Comparison of ENCODE assay signal across 1 cellular context in the genomic region with DNA sequence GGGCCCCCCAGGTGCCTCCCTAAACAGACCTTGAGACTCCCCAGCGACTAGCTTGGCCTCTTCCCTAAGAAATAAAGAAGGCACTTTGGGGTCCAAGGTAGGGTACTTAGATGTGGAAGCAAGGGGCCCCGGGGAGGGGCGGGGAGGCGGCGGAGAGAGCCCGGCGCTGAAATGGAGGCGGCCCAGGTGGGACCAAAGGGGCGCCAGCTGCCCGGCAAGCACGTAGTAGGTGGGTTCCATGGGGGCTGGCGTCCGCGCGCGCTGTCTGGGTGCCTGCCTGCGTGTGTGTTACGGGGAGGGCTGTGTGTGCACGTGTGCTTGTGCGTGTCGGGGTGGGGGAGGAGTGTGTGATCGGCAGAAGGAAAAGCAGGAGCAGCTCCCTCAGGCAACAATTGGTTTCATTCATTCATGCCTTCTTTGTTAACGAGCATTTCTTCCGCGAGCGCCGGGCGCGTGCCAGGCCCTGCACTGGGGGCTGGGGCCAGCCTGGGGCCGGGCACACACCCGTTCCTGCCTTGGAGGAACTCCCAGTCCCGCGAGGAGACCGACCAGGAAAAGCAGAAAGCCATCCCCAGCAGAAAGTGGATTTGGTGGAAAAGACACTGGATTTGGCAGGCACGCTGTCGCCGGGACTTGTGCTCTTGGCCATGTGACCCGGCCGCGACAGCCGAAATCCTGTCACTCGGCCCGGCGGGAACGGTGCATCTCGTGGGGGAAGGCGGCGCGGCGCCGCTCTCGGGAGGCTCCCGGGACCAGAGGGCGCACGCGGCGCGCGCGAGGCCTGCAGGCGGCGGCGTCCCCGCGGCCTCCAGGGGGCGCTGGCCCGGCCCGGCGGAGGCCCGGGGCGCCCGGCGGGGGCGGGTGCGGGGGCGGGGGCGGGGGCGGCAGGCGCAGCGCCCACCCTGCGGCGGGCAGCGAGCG.
TF ChIP-seq lines count a peak whose summit lies in the region.

No MANE protein-coding gene starts in this region.

TF ChIP-seq in HepG2, 621 proteins besides CTCF, POLR2A, EP300 and RAD21 (continues in another document):
- TF ChIP-seq, protein P1, sequence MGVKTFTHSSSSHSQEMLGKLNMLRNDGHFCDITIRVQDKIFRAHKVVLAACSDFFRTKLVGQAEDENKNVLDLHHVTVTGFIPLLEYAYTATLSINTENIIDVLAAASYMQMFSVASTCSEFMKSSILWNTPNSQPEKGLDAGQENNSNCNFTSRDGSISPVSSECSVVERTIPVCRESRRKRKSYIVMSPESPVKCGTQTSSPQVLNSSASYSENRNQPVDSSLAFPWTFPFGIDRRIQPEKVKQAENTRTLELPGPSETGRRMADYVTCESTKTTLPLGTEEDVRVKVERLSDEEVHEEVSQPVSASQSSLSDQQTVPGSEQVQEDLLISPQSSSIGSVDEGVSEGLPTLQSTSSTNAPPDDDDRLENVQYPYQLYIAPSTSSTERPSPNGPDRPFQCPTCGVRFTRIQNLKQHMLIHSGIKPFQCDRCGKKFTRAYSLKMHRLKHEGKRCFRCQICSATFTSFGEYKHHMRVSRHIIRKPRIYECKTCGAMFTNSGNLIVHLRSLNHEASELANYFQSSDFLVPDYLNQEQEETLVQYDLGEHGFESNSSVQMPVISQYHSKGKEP (CRISPR knock-in tag; IDR thresholded peaks at IDR 0.05), result no peak
- TF ChIP-seq SP5 (CRISPR knock-in tag; IDR thresholded peaks at IDR 0.05; ENCODE audit: borderline replicate concordance, low read depth) (no peak), ZNF33A (CRISPR knock-in tag; IDR thresholded peaks at IDR 0.05; ENCODE audit: borderline replicate concordance) (no peak), ZNF441 (CRISPR knock-in tag; IDR thresholded peaks at IDR 0.05; ENCODE audit: borderline replicate concordance) (no peak), DMAP1 (CRISPR knock-in tag; IDR thresholded peaks at IDR 0.05) (0 out of 2 replicates have a peak, but pooled peaks have one; percentile 23), ZFP90 (CRISPR knock-in tag; IDR thresholded peaks at IDR 0.05; ENCODE audit: borderline replicate concordance) (no peak), CHD2 (IDR thresholded peaks at IDR 0.05; ENCODE audit: low read depth, low read length) (no peak), CEBPB (IDR thresholded peaks at IDR 0.05; ENCODE audit: borderline replicate concordance, low read depth, low read length) (no peak), HDAC1 (CRISPR knock-in tag; IDR thresholded peaks at IDR 0.05) (0 out of 2 replicates have a peak, but pooled peaks have one; percentile 27), SOX6 (IDR thresholded peaks at IDR 0.05) (no peak), SOX6 (CRISPR knock-in tag; IDR thresholded peaks at IDR 0.05) (no peak), AGO2 (optimal IDR thresholded peaks at IDR 0.05; ENCODE audit: low read depth, low read length) (peak; percentile 57), ARNTL (CRISPR knock-in tag; IDR thresholded peaks at IDR 0.05) (0 out of 2 replicates have a peak, but pooled peaks have one; percentile 30), MYC (CRISPR knock-in tag; IDR thresholded peaks at IDR 0.05; ENCODE audit: borderline replicate concordance) (peak; percentile 27; the same call in 1 of the 2 replicates), ZNF670 (CRISPR knock-in tag; IDR thresholded peaks at IDR 0.05; ENCODE audit: borderline replicate concordance) (no peak), ZNF446 (CRISPR knock-in tag; IDR thresholded peaks at IDR 0.05) (0 out of 2 replicates have a peak, but pooled peaks have one; percentile 42), HNRNPL (IDR thresholded peaks at IDR 0.05; ENCODE audit: low read depth, low read length) (0 out of 2 replicates have a peak, but pooled peaks have one; percentile 3), THYN1 (CRISPR knock-in tag; IDR thresholded peaks at IDR 0.05; ENCODE audit: borderline replicate concordance, low read depth) (no peak), MEIS2 (CRISPR knock-in tag; IDR thresholded peaks at IDR 0.05) (no peak), TCF7 (IDR thresholded peaks at IDR 0.05; ENCODE audit: low read depth) (no peak), ZNF501 (CRISPR knock-in tag; IDR thresholded peaks at IDR 0.05) (0 out of 2 replicates have a peak, but pooled peaks have one; percentile 16), ZNF615 (CRISPR knock-in tag; IDR thresholded peaks at IDR 0.05; ENCODE audit: borderline replicate concordance) (no peak), ZNF30 (CRISPR knock-in tag; IDR thresholded peaks at IDR 0.05) (no peak), PTBP1 (IDR thresholded peaks at IDR 0.05; ENCODE audit: low read depth, low read length, poor library complexity, severe bottlenecking) (no peak), ZKSCAN1 (IDR thresholded peaks at IDR 0.05; ENCODE audit: low read length) (peak; percentile 75; the same call in 1 of the 2 replicates), ESRRA (CRISPR knock-in tag; IDR thresholded peaks at IDR 0.05; ENCODE audit: low read depth) (no peak), ZNF878 (CRISPR knock-in tag; IDR thresholded peaks at IDR 0.05) (no peak), HNRNPLL (IDR thresholded peaks at IDR 0.05; ENCODE audit: low read depth, low read length, poor library complexity, severe bottlenecking) (peak; percentile 18), CC2D1A (CRISPR knock-in tag; IDR thresholded peaks at IDR 0.05) (no peak), BRD4 (CRISPR knock-in tag; IDR thresholded peaks at IDR 0.05) (0 out of 2 replicates have a peak, but pooled peaks have one; percentile 17), FOSL2 (CRISPR knock-in tag; IDR thresholded peaks at IDR 0.05) (no peak), ZNF460 (CRISPR knock-in tag; IDR thresholded peaks at IDR 0.05; ENCODE audit: borderline replicate concordance) (no peak), RBFOX2 (IDR thresholded peaks at IDR 0.05; ENCODE audit: low read depth, low read length) (peak; percentile 66), MEF2D (CRISPR knock-in tag; IDR thresholded peaks at IDR 0.05) (no peak), HOXA9 (CRISPR knock-in tag; IDR thresholded peaks at IDR 0.05; ENCODE audit: borderline replicate concordance) (no peak), FOXC1 (CRISPR knock-in tag; IDR thresholded peaks at IDR 0.05; ENCODE audit: borderline replicate concordance) (no peak), PHF20 (CRISPR knock-in tag; IDR thresholded peaks at IDR 0.05) (no peak), MTA1 (CRISPR knock-in tag; IDR thresholded peaks at IDR 0.05; ENCODE audit: borderline replicate concordance) (no peak)
- TF ChIP-seq, protein P2, sequence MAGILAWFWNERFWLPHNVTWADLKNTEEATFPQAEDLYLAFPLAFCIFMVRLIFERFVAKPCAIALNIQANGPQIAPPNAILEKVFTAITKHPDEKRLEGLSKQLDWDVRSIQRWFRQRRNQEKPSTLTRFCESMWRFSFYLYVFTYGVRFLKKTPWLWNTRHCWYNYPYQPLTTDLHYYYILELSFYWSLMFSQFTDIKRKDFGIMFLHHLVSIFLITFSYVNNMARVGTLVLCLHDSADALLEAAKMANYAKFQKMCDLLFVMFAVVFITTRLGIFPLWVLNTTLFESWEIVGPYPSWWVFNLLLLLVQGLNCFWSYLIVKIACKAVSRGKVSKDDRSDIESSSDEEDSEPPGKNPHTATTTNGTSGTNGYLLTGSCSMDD (CRISPR knock-in tag; IDR thresholded peaks at IDR 0.05), result no peak
- TF ChIP-seq, protein P3, sequence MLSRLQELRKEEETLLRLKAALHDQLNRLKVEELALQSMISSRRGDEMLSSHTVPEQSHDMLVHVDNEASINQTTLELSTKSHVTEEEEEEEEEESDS (CRISPR knock-in tag; IDR thresholded peaks at IDR 0.05; ENCODE audit: borderline replicate concordance), result no peak
- TF ChIP-seq, protein P4, sequence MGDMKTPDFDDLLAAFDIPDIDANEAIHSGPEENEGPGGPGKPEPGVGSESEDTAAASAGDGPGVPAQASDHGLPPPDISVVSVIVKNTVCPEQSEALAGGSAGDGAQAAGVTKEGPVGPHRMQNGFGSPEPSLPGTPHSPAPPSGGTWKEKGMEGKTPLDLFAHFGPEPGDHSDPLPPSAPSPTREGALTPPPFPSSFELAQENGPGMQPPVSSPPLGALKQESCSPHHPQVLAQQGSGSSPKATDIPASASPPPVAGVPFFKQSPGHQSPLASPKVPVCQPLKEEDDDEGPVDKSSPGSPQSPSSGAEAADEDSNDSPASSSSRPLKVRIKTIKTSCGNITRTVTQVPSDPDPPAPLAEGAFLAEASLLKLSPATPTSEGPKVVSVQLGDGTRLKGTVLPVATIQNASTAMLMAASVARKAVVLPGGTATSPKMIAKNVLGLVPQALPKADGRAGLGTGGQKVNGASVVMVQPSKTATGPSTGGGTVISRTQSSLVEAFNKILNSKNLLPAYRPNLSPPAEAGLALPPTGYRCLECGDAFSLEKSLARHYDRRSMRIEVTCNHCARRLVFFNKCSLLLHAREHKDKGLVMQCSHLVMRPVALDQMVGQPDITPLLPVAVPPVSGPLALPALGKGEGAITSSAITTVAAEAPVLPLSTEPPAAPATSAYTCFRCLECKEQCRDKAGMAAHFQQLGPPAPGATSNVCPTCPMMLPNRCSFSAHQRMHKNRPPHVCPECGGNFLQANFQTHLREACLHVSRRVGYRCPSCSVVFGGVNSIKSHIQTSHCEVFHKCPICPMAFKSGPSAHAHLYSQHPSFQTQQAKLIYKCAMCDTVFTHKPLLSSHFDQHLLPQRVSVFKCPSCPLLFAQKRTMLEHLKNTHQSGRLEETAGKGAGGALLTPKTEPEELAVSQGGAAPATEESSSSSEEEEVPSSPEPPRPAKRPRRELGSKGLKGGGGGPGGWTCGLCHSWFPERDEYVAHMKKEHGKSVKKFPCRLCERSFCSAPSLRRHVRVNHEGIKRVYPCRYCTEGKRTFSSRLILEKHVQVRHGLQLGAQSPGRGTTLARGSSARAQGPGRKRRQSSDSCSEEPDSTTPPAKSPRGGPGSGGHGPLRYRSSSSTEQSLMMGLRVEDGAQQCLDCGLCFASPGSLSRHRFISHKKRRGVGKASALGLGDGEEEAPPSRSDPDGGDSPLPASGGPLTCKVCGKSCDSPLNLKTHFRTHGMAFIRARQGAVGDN (CRISPR knock-in tag; IDR thresholded peaks at IDR 0.05), result peak; percentile 14; the same call in 1 of the 2 replicates
- TF ChIP-seq, protein P5, sequence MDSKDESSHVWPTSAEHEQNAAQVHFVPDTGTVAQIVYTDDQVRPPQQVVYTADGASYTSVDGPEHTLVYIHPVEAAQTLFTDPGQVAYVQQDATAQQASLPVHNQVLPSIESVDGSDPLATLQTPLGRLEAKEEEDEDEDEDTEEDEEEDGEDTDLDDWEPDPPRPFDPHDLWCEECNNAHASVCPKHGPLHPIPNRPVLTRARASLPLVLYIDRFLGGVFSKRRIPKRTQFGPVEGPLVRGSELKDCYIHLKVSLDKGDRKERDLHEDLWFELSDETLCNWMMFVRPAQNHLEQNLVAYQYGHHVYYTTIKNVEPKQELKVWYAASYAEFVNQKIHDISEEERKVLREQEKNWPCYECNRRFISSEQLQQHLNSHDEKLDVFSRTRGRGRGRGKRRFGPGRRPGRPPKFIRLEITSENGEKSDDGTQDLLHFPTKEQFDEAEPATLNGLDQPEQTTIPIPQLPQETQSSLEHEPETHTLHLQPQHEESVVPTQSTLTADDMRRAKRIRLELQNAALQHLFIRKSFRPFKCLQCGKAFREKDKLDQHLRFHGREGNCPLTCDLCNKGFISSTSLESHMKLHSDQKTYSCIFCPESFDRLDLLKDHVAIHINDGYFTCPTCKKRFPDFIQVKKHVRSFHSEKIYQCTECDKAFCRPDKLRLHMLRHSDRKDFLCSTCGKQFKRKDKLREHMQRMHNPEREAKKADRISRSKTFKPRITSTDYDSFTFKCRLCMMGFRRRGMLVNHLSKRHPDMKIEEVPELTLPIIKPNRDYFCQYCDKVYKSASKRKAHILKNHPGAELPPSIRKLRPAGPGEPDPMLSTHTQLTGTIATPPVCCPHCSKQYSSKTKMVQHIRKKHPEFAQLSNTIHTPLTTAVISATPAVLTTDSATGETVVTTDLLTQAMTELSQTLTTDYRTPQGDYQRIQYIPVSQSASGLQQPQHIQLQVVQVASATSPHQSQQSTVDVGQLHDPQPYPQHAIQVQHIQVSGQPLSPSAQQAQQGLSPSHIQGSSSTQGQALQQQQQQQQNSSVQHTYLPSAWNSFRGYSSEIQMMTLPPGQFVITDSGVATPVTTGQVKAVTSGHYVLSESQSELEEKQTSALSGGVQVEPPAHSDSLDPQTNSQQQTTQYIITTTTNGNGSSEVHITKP (CRISPR knock-in tag; IDR thresholded peaks at IDR 0.05; ENCODE audit: low read depth), result no peak
- TF ChIP-seq, protein P6, sequence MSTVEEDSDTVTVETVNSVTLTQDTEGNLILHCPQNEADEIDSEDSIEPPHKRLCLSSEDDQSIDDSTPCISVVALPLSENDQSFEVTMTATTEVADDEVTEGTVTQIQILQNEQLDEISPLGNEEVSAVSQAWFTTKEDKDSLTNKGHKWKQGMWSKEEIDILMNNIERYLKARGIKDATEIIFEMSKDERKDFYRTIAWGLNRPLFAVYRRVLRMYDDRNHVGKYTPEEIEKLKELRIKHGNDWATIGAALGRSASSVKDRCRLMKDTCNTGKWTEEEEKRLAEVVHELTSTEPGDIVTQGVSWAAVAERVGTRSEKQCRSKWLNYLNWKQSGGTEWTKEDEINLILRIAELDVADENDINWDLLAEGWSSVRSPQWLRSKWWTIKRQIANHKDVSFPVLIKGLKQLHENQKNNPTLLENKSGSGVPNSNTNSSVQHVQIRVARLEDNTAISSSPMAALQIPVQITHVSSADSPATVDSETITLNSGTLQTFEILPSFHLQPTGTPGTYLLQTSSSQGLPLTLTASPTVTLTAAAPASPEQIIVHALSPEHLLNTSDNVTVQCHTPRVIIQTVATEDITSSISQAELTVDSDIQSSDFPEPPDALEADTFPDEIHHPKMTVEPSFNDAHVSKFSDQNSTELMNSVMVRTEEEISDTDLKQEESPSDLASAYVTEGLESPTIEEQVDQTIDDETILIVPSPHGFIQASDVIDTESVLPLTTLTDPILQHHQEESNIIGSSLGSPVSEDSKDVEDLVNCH (CRISPR knock-in tag; IDR thresholded peaks at IDR 0.05), result no peak
- TF ChIP-seq, protein P7, sequence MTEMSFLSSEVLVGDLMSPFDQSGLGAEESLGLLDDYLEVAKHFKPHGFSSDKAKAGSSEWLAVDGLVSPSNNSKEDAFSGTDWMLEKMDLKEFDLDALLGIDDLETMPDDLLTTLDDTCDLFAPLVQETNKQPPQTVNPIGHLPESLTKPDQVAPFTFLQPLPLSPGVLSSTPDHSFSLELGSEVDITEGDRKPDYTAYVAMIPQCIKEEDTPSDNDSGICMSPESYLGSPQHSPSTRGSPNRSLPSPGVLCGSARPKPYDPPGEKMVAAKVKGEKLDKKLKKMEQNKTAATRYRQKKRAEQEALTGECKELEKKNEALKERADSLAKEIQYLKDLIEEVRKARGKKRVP (CRISPR knock-in tag; IDR thresholded peaks at IDR 0.05), result no peak
- TF ChIP-seq, protein P8, sequence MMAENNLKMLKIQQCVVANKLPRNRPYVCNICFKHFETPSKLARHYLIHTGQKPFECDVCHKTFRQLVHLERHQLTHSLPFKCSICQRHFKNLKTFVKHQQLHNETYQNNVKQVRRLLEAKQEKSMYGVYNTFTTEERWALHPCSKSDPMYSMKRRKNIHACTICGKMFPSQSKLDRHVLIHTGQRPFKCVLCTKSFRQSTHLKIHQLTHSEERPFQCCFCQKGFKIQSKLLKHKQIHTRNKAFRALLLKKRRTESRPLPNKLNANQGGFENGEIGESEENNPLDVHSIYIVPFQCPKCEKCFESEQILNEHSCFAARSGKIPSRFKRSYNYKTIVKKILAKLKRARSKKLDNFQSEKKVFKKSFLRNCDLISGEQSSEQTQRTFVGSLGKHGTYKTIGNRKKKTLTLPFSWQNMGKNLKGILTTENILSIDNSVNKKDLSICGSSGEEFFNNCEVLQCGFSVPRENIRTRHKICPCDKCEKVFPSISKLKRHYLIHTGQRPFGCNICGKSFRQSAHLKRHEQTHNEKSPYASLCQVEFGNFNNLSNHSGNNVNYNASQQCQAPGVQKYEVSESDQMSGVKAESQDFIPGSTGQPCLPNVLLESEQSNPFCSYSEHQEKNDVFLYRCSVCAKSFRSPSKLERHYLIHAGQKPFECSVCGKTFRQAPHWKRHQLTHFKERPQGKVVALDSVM (CRISPR knock-in tag; IDR thresholded peaks at IDR 0.05), result no peak
